ENCODE assay signal across 1 cellular context in the genomic region with DNA sequence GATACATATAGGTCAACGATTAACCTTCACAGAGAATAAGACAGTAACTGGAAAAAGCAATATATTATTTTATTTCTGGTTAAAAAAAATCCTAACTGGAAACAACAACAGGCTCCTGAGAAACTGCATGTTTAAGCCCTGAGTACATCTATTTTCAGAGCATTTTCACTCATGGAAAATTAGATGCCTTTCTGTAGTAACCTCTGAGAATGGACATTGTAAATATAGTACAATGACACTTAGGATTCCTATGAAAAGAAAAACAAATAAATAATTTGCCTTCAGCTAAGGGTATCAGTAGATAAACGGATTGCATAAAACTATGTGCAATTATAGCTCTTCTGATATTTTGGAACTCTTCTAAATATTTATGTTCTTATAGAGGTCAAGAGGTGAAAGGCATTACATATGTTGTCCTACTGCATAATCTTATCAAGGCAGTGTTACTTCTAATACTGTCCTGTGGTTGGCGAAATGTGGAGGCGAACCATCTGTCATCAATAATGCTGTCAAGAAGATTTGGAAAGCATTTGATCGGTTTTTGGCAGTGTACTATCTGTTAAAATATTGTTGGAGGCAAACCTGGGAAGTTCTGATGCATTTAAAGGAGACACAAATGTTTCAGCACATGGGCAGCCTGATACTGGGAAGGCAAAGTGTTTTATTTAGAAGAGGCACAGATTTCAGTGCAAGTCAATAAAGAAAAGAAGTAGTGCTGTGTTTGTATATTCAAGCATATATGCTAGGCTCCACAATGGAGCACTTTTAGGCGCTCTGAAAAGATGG.
A peak's percentile ranks its signal among the peaks of the same experiment; 100 is the strongest.
TF ChIP-seq lines count a peak whose summit lies in the region.

No MANE protein-coding gene starts in this region.

TF ChIP-seq in K562, 482 proteins besides CTCF, POLR2A, EP300 and RAD21 (continued from another document):
- TF ChIP-seq, protein P1, sequence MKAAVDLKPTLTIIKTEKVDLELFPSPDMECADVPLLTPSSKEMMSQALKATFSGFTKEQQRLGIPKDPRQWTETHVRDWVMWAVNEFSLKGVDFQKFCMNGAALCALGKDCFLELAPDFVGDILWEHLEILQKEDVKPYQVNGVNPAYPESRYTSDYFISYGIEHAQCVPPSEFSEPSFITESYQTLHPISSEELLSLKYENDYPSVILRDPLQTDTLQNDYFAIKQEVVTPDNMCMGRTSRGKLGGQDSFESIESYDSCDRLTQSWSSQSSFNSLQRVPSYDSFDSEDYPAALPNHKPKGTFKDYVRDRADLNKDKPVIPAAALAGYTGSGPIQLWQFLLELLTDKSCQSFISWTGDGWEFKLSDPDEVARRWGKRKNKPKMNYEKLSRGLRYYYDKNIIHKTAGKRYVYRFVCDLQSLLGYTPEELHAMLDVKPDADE (conservative IDR thresholded peaks at IDR 0.05; ENCODE audit: control insufficient read depth, low read depth, low read length) = no peak
- no peak for TF ChIP-seq PHTF2 (CRISPR knock-in tag; IDR thresholded peaks at IDR 0.05)
- TF ChIP-seq, protein P2, sequence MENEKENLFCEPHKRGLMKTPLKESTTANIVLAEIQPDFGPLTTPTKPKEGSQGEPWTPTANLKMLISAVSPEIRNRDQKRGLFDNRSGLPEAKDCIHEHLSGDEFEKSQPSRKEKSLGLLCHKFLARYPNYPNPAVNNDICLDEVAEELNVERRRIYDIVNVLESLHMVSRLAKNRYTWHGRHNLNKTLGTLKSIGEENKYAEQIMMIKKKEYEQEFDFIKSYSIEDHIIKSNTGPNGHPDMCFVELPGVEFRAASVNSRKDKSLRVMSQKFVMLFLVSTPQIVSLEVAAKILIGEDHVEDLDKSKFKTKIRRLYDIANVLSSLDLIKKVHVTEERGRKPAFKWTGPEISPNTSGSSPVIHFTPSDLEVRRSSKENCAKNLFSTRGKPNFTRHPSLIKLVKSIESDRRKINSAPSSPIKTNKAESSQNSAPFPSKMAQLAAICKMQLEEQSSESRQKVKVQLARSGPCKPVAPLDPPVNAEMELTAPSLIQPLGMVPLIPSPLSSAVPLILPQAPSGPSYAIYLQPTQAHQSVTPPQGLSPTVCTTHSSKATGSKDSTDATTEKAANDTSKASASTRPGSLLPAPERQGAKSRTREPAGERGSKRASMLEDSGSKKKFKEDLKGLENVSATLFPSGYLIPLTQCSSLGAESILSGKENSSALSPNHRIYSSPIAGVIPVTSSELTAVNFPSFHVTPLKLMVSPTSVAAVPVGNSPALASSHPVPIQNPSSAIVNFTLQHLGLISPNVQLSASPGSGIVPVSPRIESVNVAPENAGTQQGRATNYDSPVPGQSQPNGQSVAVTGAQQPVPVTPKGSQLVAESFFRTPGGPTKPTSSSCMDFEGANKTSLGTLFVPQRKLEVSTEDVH (IDR thresholded peaks at IDR 0.05; ENCODE audit: low read depth, partially characterized antibody) = no peak
- no peak for TF ChIP-seq SMC3 (conservative IDR thresholded peaks at IDR 0.05; ENCODE audit: insufficient read depth, low read depth, low read length)
- TF ChIP-seq YY1 (IDR thresholded peaks at IDR 0.05; ENCODE audit: borderline replicate concordance in 1 of 3, control insufficient read depth in 1 of 3, extremely low read depth in 1 of 3, insufficient read depth in 3 of 3, insufficient read length in 1 of 3, insufficient replicate concordance in 2 of 3, low read depth in 1 of 3, low read length in 2 of 3) = no peak
- no peak for TF ChIP-seq RFX1 (IDR thresholded peaks at IDR 0.05)
- 0 out of 2 replicates have a peak, but pooled peaks have one; percentile 6 for TF ChIP-seq CBFA2T3 (IDR thresholded peaks at IDR 0.05)
- no peak for TF ChIP-seq ZBED1 (IDR thresholded peaks at IDR 0.05)
- no peak for TF ChIP-seq TAF1 (IDR thresholded peaks at IDR 0.05; ENCODE audit: control insufficient read depth, extremely low read depth, insufficient read depth, low read length, severe bottlenecking)
- TF ChIP-seq, protein P3, sequence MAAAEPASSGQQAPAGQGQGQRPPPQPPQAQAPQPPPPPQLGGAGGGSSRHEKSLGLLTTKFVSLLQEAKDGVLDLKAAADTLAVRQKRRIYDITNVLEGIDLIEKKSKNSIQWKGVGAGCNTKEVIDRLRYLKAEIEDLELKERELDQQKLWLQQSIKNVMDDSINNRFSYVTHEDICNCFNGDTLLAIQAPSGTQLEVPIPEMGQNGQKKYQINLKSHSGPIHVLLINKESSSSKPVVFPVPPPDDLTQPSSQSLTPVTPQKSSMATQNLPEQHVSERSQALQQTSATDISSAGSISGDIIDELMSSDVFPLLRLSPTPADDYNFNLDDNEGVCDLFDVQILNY (CRISPR knock-in tag; IDR thresholded peaks at IDR 0.05) = no peak
- no peak for TF ChIP-seq TEAD4 (IDR thresholded peaks at IDR 0.05; ENCODE audit: low read length)
- TF ChIP-seq TEAD4 (CRISPR knock-in tag; IDR thresholded peaks at IDR 0.05; ENCODE audit: borderline replicate concordance) = no peak
- no peak for TF ChIP-seq ZBTB17 (CRISPR knock-in tag; IDR thresholded peaks at IDR 0.05)
- no peak for TF ChIP-seq TEAD2 (tag; IDR thresholded peaks at IDR 0.05)
- TF ChIP-seq, protein P4, sequence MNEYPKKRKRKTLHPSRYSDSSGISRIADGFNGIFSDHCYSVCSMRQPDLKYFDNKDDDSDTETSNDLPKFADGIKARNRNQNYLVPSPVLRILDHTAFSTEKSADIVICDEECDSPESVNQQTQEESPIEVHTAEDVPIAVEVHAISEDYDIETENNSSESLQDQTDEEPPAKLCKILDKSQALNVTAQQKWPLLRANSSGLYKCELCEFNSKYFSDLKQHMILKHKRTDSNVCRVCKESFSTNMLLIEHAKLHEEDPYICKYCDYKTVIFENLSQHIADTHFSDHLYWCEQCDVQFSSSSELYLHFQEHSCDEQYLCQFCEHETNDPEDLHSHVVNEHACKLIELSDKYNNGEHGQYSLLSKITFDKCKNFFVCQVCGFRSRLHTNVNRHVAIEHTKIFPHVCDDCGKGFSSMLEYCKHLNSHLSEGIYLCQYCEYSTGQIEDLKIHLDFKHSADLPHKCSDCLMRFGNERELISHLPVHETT (CRISPR knock-in tag; conservative IDR thresholded peaks at IDR 0.05 in 1 of 2, IDR thresholded peaks at IDR 0.05 in 1 of 2) = no peak
- no peak for TF ChIP-seq CXXC5 (CRISPR knock-in tag; IDR thresholded peaks at IDR 0.05)
- TF ChIP-seq JUNB (CRISPR knock-in tag; conservative IDR thresholded peaks at IDR 0.05) = no peak
- peak; percentile 44 for TF ChIP-seq MEIS2 (IDR thresholded peaks at IDR 0.05; ENCODE audit: partially characterized antibody)
- no peak for TF ChIP-seq NCOR1 (IDR thresholded peaks at IDR 0.05)
- no peak for TF ChIP-seq GABPA (tag; conservative IDR thresholded peaks at IDR 0.05; ENCODE audit: low read depth)
- TF ChIP-seq, protein P5, sequence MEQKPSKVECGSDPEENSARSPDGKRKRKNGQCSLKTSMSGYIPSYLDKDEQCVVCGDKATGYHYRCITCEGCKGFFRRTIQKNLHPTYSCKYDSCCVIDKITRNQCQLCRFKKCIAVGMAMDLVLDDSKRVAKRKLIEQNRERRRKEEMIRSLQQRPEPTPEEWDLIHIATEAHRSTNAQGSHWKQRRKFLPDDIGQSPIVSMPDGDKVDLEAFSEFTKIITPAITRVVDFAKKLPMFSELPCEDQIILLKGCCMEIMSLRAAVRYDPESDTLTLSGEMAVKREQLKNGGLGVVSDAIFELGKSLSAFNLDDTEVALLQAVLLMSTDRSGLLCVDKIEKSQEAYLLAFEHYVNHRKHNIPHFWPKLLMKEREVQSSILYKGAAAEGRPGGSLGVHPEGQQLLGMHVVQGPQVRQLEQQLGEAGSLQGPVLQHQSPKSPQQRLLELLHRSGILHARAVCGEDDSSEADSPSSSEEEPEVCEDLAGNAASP (IDR thresholded peaks at IDR 0.05) = no peak
- TF ChIP-seq NR2C2 (CRISPR knock-in tag; IDR thresholded peaks at IDR 0.05) = no peak
- no peak for TF ChIP-seq NR2C2 (tag; IDR thresholded peaks at IDR 0.05)
- TF ChIP-seq, protein P6, sequence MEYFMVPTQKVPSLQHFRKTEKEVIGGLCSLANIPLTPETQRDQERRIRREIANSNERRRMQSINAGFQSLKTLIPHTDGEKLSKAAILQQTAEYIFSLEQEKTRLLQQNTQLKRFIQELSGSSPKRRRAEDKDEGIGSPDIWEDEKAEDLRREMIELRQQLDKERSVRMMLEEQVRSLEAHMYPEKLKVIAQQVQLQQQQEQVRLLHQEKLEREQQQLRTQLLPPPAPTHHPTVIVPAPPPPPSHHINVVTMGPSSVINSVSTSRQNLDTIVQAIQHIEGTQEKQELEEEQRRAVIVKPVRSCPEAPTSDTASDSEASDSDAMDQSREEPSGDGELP (CRISPR knock-in tag; IDR thresholded peaks at IDR 0.05; ENCODE audit: borderline replicate concordance) = no peak
- TF ChIP-seq FOXK2 (conservative IDR thresholded peaks at IDR 0.05 in 1 of 2, IDR thresholded peaks at IDR 0.05 in 1 of 2; ENCODE audit: low read depth in 2 of 2) = no peak
- no peak for TF ChIP-seq GTF2A2 (tag; IDR thresholded peaks at IDR 0.05)
